ENCODE assay signal across 8 cellular contexts in genomic region chr19:37691881-37692504, GRCh38. TPM values are rescaled to one million over a fixed set of nuclear protein-coding genes. Genes with fewer than 3 reads are reported as not detected.
DNase-seq lines count a peak whose midpoint lies in the region; ATAC-seq, FAIRE-seq and TF ChIP-seq lines count a peak whose summit lies in the region.

No MANE protein-coding gene starts in this region.

- peak overlapping the region; percentile 57 to 91 (median 77) for H3K4me3 ChIP-seq in dorsolateral prefrontal cortex
- H3K4me3 ChIP-seq in HepG2 (replicated peaks in 1 of 3; ENCODE audit: insufficient read depth in 1 of 3, low read depth in 2 of 3, low read length in 3 of 3): peak overlapping the region; percentile 71 to 79 (median 78)

- CTCF ChIA-PET in activated CD4-positive, alpha-beta memory T cell treated with anti-CD3 and anti-CD28 coated beads, Interleukin-2, amount 10 ng/mL, durations not matched to agents 7 days and 5 days (lab: Charles Lee): interaction anchor here (1.1 kb wide), 1 partner anchor 88 kb away, joined by 3 read pairs; the partner anchor contains the start of gene ZNF573
- CTCF ChIA-PET in HepG2 (lab: Yijun Ruan, JAX; ENCODE audit: low intra/inter-chr PET ratio, low total read pairs): no interaction called here

- TF ChIP-seq EP300 in HepG2 (IDR thresholded peaks at IDR 0.05; ENCODE audit: low read depth in 2 of 2, low read length in 2 of 2) (no peak), HepG2 (CRISPR knock-in tag; IDR thresholded peaks at IDR 0.05; ENCODE audit: borderline replicate concordance) (no peak; the same call in 1 of the 2 replicates)

- POLR2A ChIA-PET in activated CD4-positive, alpha-beta memory T cell treated with anti-CD3 and anti-CD28 coated beads, Interleukin-2, amount 10 ng/mL, durations not matched to agents 7 days and 5 days (lab: Charles Lee): interaction anchor here (1.5 kb wide), 1 partner anchor 37 kb away, joined by 6 read pairs; the partner anchor contains the start of gene ZFP30
- POLR2A ChIA-PET in HepG2 (lab: Yijun Ruan, JAX): interaction anchor here (0.8 to 1.3 kb wide), 8 partner anchors 11 to 854 kb away, joined by 3 to 13 read pairs (median 6); partner anchors contain the start of genes ZFP30, ZNF540, ZNF571 and ZNF573

- H3K27me3 ChIP-seq in dorsolateral prefrontal cortex (no peaks in the 10 kb centered on the region), HepG2 (ENCODE audit: control insufficient read depth in 1 of 2, insufficient read depth in 2 of 2, low read length in 2 of 2) (no peaks in the 10 kb centered on the region; a peak in 1 of 5 replicates)

- DNase-seq in DMS53 treated with DMSO at 0.1 percent for 48 hours (lab: John Stamatoyannopoulos, UW; ENCODE audit: unreplicated experiment) (peak; percentile 60), NCI-H146 treated with DMSO at 0.1 percent for 48 hours (lab: John Stamatoyannopoulos, UW; ENCODE audit: unreplicated experiment) (peak; percentile 25), dorsolateral prefrontal cortex (peak; percentile 78 to 94 (median 87)), HepG2 (ENCODE audit: low spot score) (peak; percentile 87), NOMO-1 treated with DMSO at 0.1 percent for 48 hours (lab: John Stamatoyannopoulos, UW; ENCODE audit: unreplicated experiment) (no peak)
- peak; percentile 74 for DNase-seq in activated CD4-positive, alpha-beta memory T cell treated with anti-CD3 and anti-CD28 coated beads, Interleukin-2, amount 10 ng/mL, durations not matched to agents 7 days and 5 days
- peak; percentile 66 to 68 for DNase-seq in stimulated activated CD4-positive, alpha-beta T cell treated with anti-CD3 and anti-CD28 coated beads, Interleukin-1b, Interleukin-23, amount 100 ng/mL, for 4 hours (ENCODE audit: low read depth in 2 of 2)

- 1% methylated on average over 21 of the region's 48 CpGs for WGBS in HepG2 (ENCODE audit: low lambda C conversion rate)

- FAIRE-seq in HepG2 (lab: Jason Lieb, UNC): peak; percentile 30

- H3K27ac ChIP-seq in dorsolateral prefrontal cortex (peak overlapping the region; percentile 69 to 96 (median 88)), HepG2 (ENCODE audit: extremely low read length, insufficient read depth, low read length) (peak overlapping the region; percentile 84)

- BruUV-seq in HepG2 (replicated peaks; lab: Mats Ljungman, UMichigan): TSS peak; percentile 91

- no peaks in the 10 kb centered on the region for H4K20me1 ChIP-seq in HepG2 (ENCODE audit: insufficient read depth, low read length)

- H3K36me3 ChIP-seq in HepG2 (replicated peaks in 1 of 2; ENCODE audit: control insufficient read depth in 1 of 2, insufficient read depth in 2 of 2, low read length in 2 of 2): peaks cover 0 to 5% of the 10 kb centered on the region in 2 experiments; a peak in 2 of 5 replicates

- H3K36me3 Mint-ChIP-seq in activated CD4-positive, alpha-beta memory T cell treated with anti-CD3 and anti-CD28 coated beads, Interleukin-2, amount 10 ng/mL, durations not matched to agents 7 days and 5 days (ENCODE audit: low read depth): peaks cover 16% of the 10 kb centered on the region

- no peaks in the 10 kb centered on the region for H3K9me3 ChIP-seq in HepG2 (ENCODE audit: low read length)

- H3K4me1 Mint-ChIP-seq in activated CD4-positive, alpha-beta memory T cell treated with anti-CD3 and anti-CD28 coated beads, Interleukin-2, amount 10 ng/mL, durations not matched to agents 7 days and 5 days: peaks cover 9% of the 10 kb centered on the region

- peaks cover 10% of the 10 kb centered on the region; the same call in 1 of the 2 replicates for H3K4me1 ChIP-seq in HepG2 (ENCODE audit: insufficient read depth, low read length)

- no peaks in the 10 kb centered on the region for H3K27me3 Mint-ChIP-seq in activated CD4-positive, alpha-beta memory T cell treated with anti-CD3 and anti-CD28 coated beads, Interleukin-2, amount 10 ng/mL, durations not matched to agents 7 days and 5 days

- H2AFZ ChIP-seq in HepG2 (ENCODE audit: low read length): peak overlapping the region; percentile 55

- peaks cover 31% of the 10 kb centered on the region for H3K9me3 Mint-ChIP-seq in activated CD4-positive, alpha-beta memory T cell treated with anti-CD3 and anti-CD28 coated beads, Interleukin-2, amount 10 ng/mL, durations not matched to agents 7 days and 5 days

- in situ Hi-C loops in HepG2 (cut with HindIII; ENCODE audit: extremely low pct_ligation_motif_present, low pct_unique_long_range_greater_than_20kb): no loop called here

- ATAC-seq in HepG2 (peak; percentile 97), GM18873 (IDR thresholded peaks at IDR 0.05; ENCODE audit: low FRiP score, unreplicated experiment) (no peak)

- H3K27ac Mint-ChIP-seq in activated CD4-positive, alpha-beta memory T cell treated with anti-CD3 and anti-CD28 coated beads, Interleukin-2, amount 10 ng/mL, durations not matched to agents 7 days and 5 days: peak overlapping the region; percentile 18

- peak overlapping the region; percentile 92 for H3K4me2 ChIP-seq in HepG2 (ENCODE audit: low read depth, low read length)

- intact Hi-C loops in dorsolateral prefrontal cortex (cut with DNase I): loop anchor here (1.0 to 10.0 kb wide), 6 partner anchors 27 to 97 kb away; partner anchors contain the start of genes ZNF540 (in 2 of the 2), ZNF571 (in 2 of the 2), ZNF573 (in 2 of the 2) and ZFP30 (in 1 of the 2)
- intact Hi-C loops in HepG2 (cut with micrococcal nuclease; ENCODE audit: unreplicated experiment): loop anchor here (1.0 to 10.0 kb wide), 3 partner anchors 37 to 227 kb away; partner anchors contain the start of genes ZFP30, ZNF569, ZNF570 and ZNF573

- peak; percentile 61 to 90 for TF ChIP-seq POLR2A in HepG2 (IDR thresholded peaks at IDR 0.05; ENCODE audit: insufficient read depth in 1 of 2, low read depth in 2 of 2, low read length in 2 of 2)

- peak overlapping the region; percentile 79 for H3K4me3 Mint-ChIP-seq in activated CD4-positive, alpha-beta memory T cell treated with anti-CD3 and anti-CD28 coated beads, Interleukin-2, amount 10 ng/mL, durations not matched to agents 7 days and 5 days

- H3K9ac ChIP-seq in HepG2 (ENCODE audit: insufficient read depth, low read depth, low read length): peak overlapping the region; percentile 77

- TF ChIP-seq RAD21 in HepG2 (CRISPR knock-in tag; IDR thresholded peaks at IDR 0.05): peak; percentile 45; the same call in 1 of the 2 replicates

- peaks cover 4% of the 10 kb centered on the region for H3K79me2 ChIP-seq in HepG2 (ENCODE audit: insufficient read depth, low read length)

- TF ChIP-seq CTCF in dorsolateral prefrontal cortex (IDR thresholded peaks at IDR 0.05 in 54 of 56, conservative IDR thresholded peaks at IDR 0.05 in 2 of 56; ENCODE audit: low read depth in 1 of 56, partially characterized antibody in 56 of 56) (peak in 52 of 56 donors; percentile 20 to 70 (median 48)), HepG2 (CRISPR knock-in tag; IDR thresholded peaks at IDR 0.05) (peak; percentile 69)

RNA-seq across cellular contexts. Expression of gene ZNF607, which starts 27.6 kb away (rescaled TPM):
- total RNA-seq in activated CD4-positive, alpha-beta memory T cell treated with anti-CD3 and anti-CD28 coated beads, Interleukin-2, amount 10 ng/mL, durations not matched to agents 7 days and 5 days: 1 to 10 TPM; 4.0 to 5.1 TPM
- total RNA-seq in dorsolateral prefrontal cortex (10 to 100 TPM in 119 of 120 experiments, 1 to 10 TPM in 1; 9.2 to 27.3 (median 16.7) TPM), HepG2 (2016; rRNA removed; fragmentation: Illumina TruSeq; extraction: Trizol) (8.3 and 11.3 TPM in 2 replicates)
- total RNA-seq in HepG2 (2016; cell fraction: cytosol; rRNA removed; fragmentation: Illumina TruSeq; extraction: Trizol; ENCODE audit: low read depth): 1.0 and 1.2 TPM in 2 replicates
- 9.2 and 10.6 TPM in 2 replicates for total RNA-seq in HepG2 (2016; cell fraction: insoluble cytoplasmic fraction; rRNA removed; fragmentation: Illumina TruSeq; extraction: Trizol)
- 3.5 and 4.4 TPM in 2 replicates for total RNA-seq in HepG2 (2016; cell fraction: membrane; rRNA removed; fragmentation: Illumina TruSeq; extraction: Trizol)
- 8.0 and 8.2 TPM in 2 replicates for total RNA-seq in HepG2 (2016; cell fraction: nucleus; rRNA removed; fragmentation: Illumina TruSeq; extraction: Trizol)
- polyA plus RNA-seq in HepG2 (2011; rRNA removed): 3.8 and 4.2 TPM in 2 replicates
- 2.7 and 3.3 TPM in 2 replicates for polyA plus RNA-seq in HepG2 (2011; cell fraction: cytosol; rRNA removed)
- 7.0 and 9.5 TPM in 2 replicates for polyA plus RNA-seq in HepG2 (2011; cell fraction: nucleus; rRNA removed)
- polyA plus RNA-seq in HepG2 (2012): 4.9 and 5.6 TPM in 2 replicates
- 0.36 and 0.38 TPM in 2 replicates for polyA plus RNA-seq in HepG2 (2016; cell fraction: cytosol; fragmentation: Illumina TruSeq; extraction: Trizol; ENCODE audit: low read depth)
- polyA plus RNA-seq in HepG2 (2016; cell fraction: insoluble cytoplasmic fraction; fragmentation: Illumina TruSeq; extraction: Trizol; ENCODE audit: low read depth): 4.2 and 4.9 TPM in 2 replicates
- polyA plus RNA-seq in HepG2 (2016; cell fraction: membrane; fragmentation: Illumina TruSeq; extraction: Trizol; ENCODE audit: low read depth): 0.96 and 1.2 TPM in 2 replicates
- polyA plus RNA-seq in HepG2 (2016; cell fraction: nucleus; fragmentation: Illumina TruSeq; extraction: Trizol; ENCODE audit: insufficient read depth, low read depth): 11.0 and 11.1 TPM in 2 replicates
- 5.1 and 5.8 TPM in 2 replicates for polyA minus RNA-seq in HepG2 (2011; rRNA and poly(A)+ RNA removed; ENCODE audit: low replicate concordance)
- polyA minus RNA-seq in HepG2 (2011; cell fraction: cytosol; rRNA and poly(A)+ RNA removed): 2.3 and 3.2 TPM in 2 replicates
- 5.3 and 8.1 TPM in 2 replicates for polyA minus RNA-seq in HepG2 (2011; cell fraction: nucleus; rRNA and poly(A)+ RNA removed)

RNA-seq across cellular contexts. Expression of gene ZFP30, which starts 36.7 kb away (rescaled TPM):
- 10 to 100 TPM; 11.9 to 14.2 TPM for total RNA-seq in activated CD4-positive, alpha-beta memory T cell treated with anti-CD3 and anti-CD28 coated beads, Interleukin-2, amount 10 ng/mL, durations not matched to agents 7 days and 5 days
- 10 to 100 TPM; 16.4 to 33.6 (median 24.3) TPM for total RNA-seq in dorsolateral prefrontal cortex
- total RNA-seq in HepG2 (2016; rRNA removed; fragmentation: Illumina TruSeq; extraction: Trizol): 19.2 and 25.0 TPM in 2 replicates
- 5.0 and 6.9 TPM in 2 replicates for total RNA-seq in HepG2 (2016; cell fraction: cytosol; rRNA removed; fragmentation: Illumina TruSeq; extraction: Trizol; ENCODE audit: low read depth)
- 20.4 and 24.7 TPM in 2 replicates for total RNA-seq in HepG2 (2016; cell fraction: insoluble cytoplasmic fraction; rRNA removed; fragmentation: Illumina TruSeq; extraction: Trizol)
- 9.3 and 10.1 TPM in 2 replicates for total RNA-seq in HepG2 (2016; cell fraction: membrane; rRNA removed; fragmentation: Illumina TruSeq; extraction: Trizol)
- 18.9 and 23.1 TPM in 2 replicates for total RNA-seq in HepG2 (2016; cell fraction: nucleus; rRNA removed; fragmentation: Illumina TruSeq; extraction: Trizol)
- polyA plus RNA-seq in HepG2 (2011; rRNA removed): 3.3 and 3.4 TPM in 2 replicates
- polyA plus RNA-seq in HepG2 (2011; cell fraction: cytosol; rRNA removed): 0.97 and 1.4 TPM in 2 replicates
- polyA plus RNA-seq in HepG2 (2011; cell fraction: nucleus; rRNA removed): 13.3 and 15.6 TPM in 2 replicates
- polyA plus RNA-seq in HepG2 (2012): 5.4 and 6.5 TPM in 2 replicates
- 0.42 and 0.70 TPM in 2 replicates for polyA plus RNA-seq in HepG2 (2016; cell fraction: cytosol; fragmentation: Illumina TruSeq; extraction: Trizol; ENCODE audit: low read depth)
- 5.7 and 8.7 TPM in 2 replicates for polyA plus RNA-seq in HepG2 (2016; cell fraction: insoluble cytoplasmic fraction; fragmentation: Illumina TruSeq; extraction: Trizol; ENCODE audit: low read depth)
- 1.4 and 1.9 TPM in 2 replicates for polyA plus RNA-seq in HepG2 (2016; cell fraction: membrane; fragmentation: Illumina TruSeq; extraction: Trizol; ENCODE audit: low read depth)
- 18.3 and 20.6 TPM in 2 replicates for polyA plus RNA-seq in HepG2 (2016; cell fraction: nucleus; fragmentation: Illumina TruSeq; extraction: Trizol; ENCODE audit: insufficient read depth, low read depth)
- polyA minus RNA-seq in HepG2 (2011; rRNA and poly(A)+ RNA removed; ENCODE audit: low replicate concordance): 4.6 and 5.0 TPM in 2 replicates
- 3.5 and 6.7 TPM in 2 replicates for polyA minus RNA-seq in HepG2 (2011; cell fraction: cytosol; rRNA and poly(A)+ RNA removed)
- polyA minus RNA-seq in HepG2 (2011; cell fraction: nucleus; rRNA and poly(A)+ RNA removed): 24.5 and 26.3 TPM in 2 replicates
